Comparison of ENCODE assay signal across 1 cellular context in genomic region chr13:71368301-71368700, GRCh38.
TF ChIP-seq lines count a peak whose summit lies in the region.

No MANE protein-coding gene starts in this region.

TF ChIP-seq in WTC11, 78 proteins besides CTCF, POLR2A, EP300 and RAD21 (continued from another document):
- TF ChIP-seq E2F4 (CRISPR knock-in tag; IDR thresholded peaks at IDR 0.05; ENCODE audit: borderline replicate concordance, low read depth) = no peak
- no peak for TF ChIP-seq ZNF121 (CRISPR knock-in tag; IDR thresholded peaks at IDR 0.05)
- TF ChIP-seq ELF4 (CRISPR knock-in tag; IDR thresholded peaks at IDR 0.05; ENCODE audit: low read depth) = no peak
- no peak for TF ChIP-seq MLX (CRISPR knock-in tag; IDR thresholded peaks at IDR 0.05)
- no peak for TF ChIP-seq E2F5 (CRISPR knock-in tag; IDR thresholded peaks at IDR 0.05)
